Comparison of ENCODE assay signal across 26 cellular contexts in genomic region chr22:44319685-44320084, GRCh38. TPM values are rescaled to one million over a fixed set of nuclear protein-coding genes. Genes with fewer than 3 reads are reported as not detected.
"Had no signal": no experiment of that assay in that cellular context is flagged by ENCODE, and none has a peak within 500 bp of the region (broad histone marks: within the 10 kb centered on the region; RNA-seq: fewer than 3 reads in every experiment).

No MANE protein-coding gene starts in this region.

- H3K4me2 ChIP-seq: neural progenitor cell had no signal

- H3K4me1 ChIP-seq: pancreas, psoas muscle, right lobe of liver, thyroid gland, tibial nerve, upper lobe of left lung had no signal

- ATAC-seq: naive thymus-derived CD4-positive, alpha-beta T cell; natural killer cell; pancreas; psoas muscle; right cardiac atrium; right lobe of liver; stimulated activated effector memory CD8-positive, alpha-beta T cell treated with anti-CD3 and anti-CD28 coated beads, Interleukin-12 subunit alpha, Interleukin-12 subunit beta, amount 100 ng/mL, for 72 hours; stimulated activated naive B cell treated with anti-CD40 and anti-IgM and Interleukin-4, amounts not matched to agents 10 μg/mL and 1 μg/mL and 100 μg/mL, for 72 hours had no signal

- H3K27ac ChIP-seq: neural progenitor cell, neutrophil, pancreas, psoas muscle, right lobe of liver, sigmoid colon, stomach, thoracic aorta, thyroid gland, tibial nerve, upper lobe of left lung had no signal

- H3K9me3 ChIP-seq: neutrophil, pancreas, psoas muscle, right lobe of liver, sigmoid colon, stomach, thoracic aorta, thyroid gland, tibial nerve, upper lobe of left lung had no signal

- DNase-seq: naive thymus-derived CD4-positive, alpha-beta T cell; natural killer cell; nucleus accumbens; psoas muscle; right lobe of liver; sigmoid colon; small intestine; stimulated activated CD4-positive, alpha-beta T cell treated with anti-CD3 and anti-CD28 coated beads, Interleukin-15, amount 100 ng/mL, for 24 hours; stimulated activated CD4-positive, alpha-beta T cell treated with anti-CD3 and anti-CD28 coated beads, Interleukin-2, amount 100 ng/mL, for 24 hours; stimulated activated CD4-positive, alpha-beta T cell treated with anti-CD3 and anti-CD28 coated beads, Interleukin-2, amount 100 ng/mL, for 48 hours; stimulated activated CD4-positive, alpha-beta T cell treated with anti-CD3 and anti-CD28 coated beads, Interleukin-4, amount 100 ng/mL, for 24 hours; stimulated activated naive B cell treated with anti-CD40 and anti-IgM and Interleukin-4, amounts not matched to agents 10 μg/mL and 1 μg/mL and 100 μg/mL, for 72 hours; stimulated activated naive CD4-positive, alpha-beta T cell treated with Interleukin-2 at 50 U/mL for 16 hours; stomach; thyroid gland; trophoblast cell; upper lobe of left lung had no signal

- H3K36me3 ChIP-seq: neural progenitor cell, neutrophil, pancreas, right lobe of liver, sigmoid colon, stomach, thoracic aorta, thyroid gland, tibial nerve, upper lobe of left lung had no signal

- H3K36me3 Mint-ChIP-seq: naive thymus-derived CD4-positive, alpha-beta T cell; natural killer cell; neural progenitor cell; stimulated activated effector memory CD8-positive, alpha-beta T cell treated with anti-CD3 and anti-CD28 coated beads, Interleukin-12 subunit alpha, Interleukin-12 subunit beta, amount 100 ng/mL, for 72 hours; stimulated activated naive B cell treated with anti-CD40 and anti-IgM and Interleukin-4, amounts not matched to agents 10 μg/mL and 1 μg/mL and 100 μg/mL, for 72 hours had no signal

- H3K4me3 Mint-ChIP-seq: naive thymus-derived CD4-positive, alpha-beta T cell; natural killer cell; nephron; neural progenitor cell; stimulated activated effector memory CD8-positive, alpha-beta T cell treated with anti-CD3 and anti-CD28 coated beads, Interleukin-12 subunit alpha, Interleukin-12 subunit beta, amount 100 ng/mL, for 72 hours; stimulated activated naive B cell treated with anti-CD40 and anti-IgM and Interleukin-4, amounts not matched to agents 10 μg/mL and 1 μg/mL and 100 μg/mL, for 72 hours had no signal

- H3K4me3 ChIP-seq: neural progenitor cell, pancreas, psoas muscle, right lobe of liver, sigmoid colon, stomach, thoracic aorta, thyroid gland, tibial nerve, upper lobe of left lung had no signal

- H2AFZ ChIP-seq: neural progenitor cell had no signal

- H3K27ac Mint-ChIP-seq: naive thymus-derived CD4-positive, alpha-beta T cell; natural killer cell; nephron; neural progenitor cell; progenitor cell of endocrine pancreas; stimulated activated effector memory CD8-positive, alpha-beta T cell treated with anti-CD3 and anti-CD28 coated beads, Interleukin-12 subunit alpha, Interleukin-12 subunit beta, amount 100 ng/mL, for 72 hours had no signal

- H3K27me3 ChIP-seq: neural progenitor cell, pancreas, right lobe of liver, sigmoid colon, thyroid gland, tibial nerve, upper lobe of left lung had no signal

- H3K9ac ChIP-seq: neural progenitor cell had no signal

- H3K9me3 Mint-ChIP-seq: nephron; neural progenitor cell; stimulated activated effector memory CD8-positive, alpha-beta T cell treated with anti-CD3 and anti-CD28 coated beads, Interleukin-12 subunit alpha, Interleukin-12 subunit beta, amount 100 ng/mL, for 72 hours had no signal

RNA-seq across cellular contexts. Expression of gene SHISAL1, which starts 6.9 kb away (rescaled TPM):
- total RNA-seq: naive thymus-derived CD4-positive, alpha-beta T cell; natural killer cell had no signal
- polyA plus RNA-seq: naive thymus-derived CD4-positive, alpha-beta T cell had no signal
